In genomic region chr17:49054342-49055092, GRCh38 we compare ENCODE assay signal across 22 cellular contexts. TPM values are rescaled to one million over a fixed set of nuclear protein-coding genes. Genes with fewer than 3 reads are reported as not detected.
"Had no signal": no experiment of that assay in that cellular context is flagged by ENCODE, and none has a peak within 500 bp of the region (broad histone marks: within the 10 kb centered on the region; RNA-seq: fewer than 3 reads in every experiment).

No MANE protein-coding gene starts in this region.

- H3K36me3 Mint-ChIP-seq: activated naive CD8-positive, alpha-beta T cell treated with anti-CD3 and anti-CD28 coated beads for 36 hours; memory B cell; natural killer cell had no signal

- H3K36me3 ChIP-seq: heart left ventricle, left ventricle myocardium inferior, upper lobe of right lung had no signal

- H3K9me3 Mint-ChIP-seq: activated naive CD8-positive, alpha-beta T cell treated with anti-CD3 and anti-CD28 coated beads for 36 hours; activated T-helper 1 cell treated with anti-CD3 and anti-CD28 coated beads, Interleukin-12 subunit alpha, Interleukin-12 subunit beta, Interleukin-2, Interleukin-4 antibody, amounts not matched to agents 30 ng/mL and 10 ng/mL and 1 ng/mL, durations not matched to agents 14 hours and 24 hours and 36 hours; memory B cell; natural killer cell; stimulated activated naive CD8-positive, alpha-beta T cell treated with anti-CD3 and anti-CD28 coated beads, Interleukin-15, amount 100 ng/mL, for 72 hours had no signal

- DNase-seq: activated CD4-positive, alpha-beta T cell treated with anti-CD3 and anti-CD28 coated beads, Interleukin-2, amount 50 U/mL, for 1 hour; activated CD8-positive, alpha-beta memory T cell treated with anti-CD3 and anti-CD28 coated beads for 24 hours; activated naive CD8-positive, alpha-beta T cell treated with anti-CD3 and anti-CD28 coated beads for 36 hours; amygdala; brain microvascular endothelial cell; cerebellar nuclear complex; effector memory CD4-positive, alpha-beta T cell; foreskin melanocyte; heart left ventricle; left ventricle myocardium inferior; natural killer cell; occipital lobe; right cardiac atrium; stimulated activated naive CD8-positive, alpha-beta T cell treated with anti-CD3 and anti-CD28 coated beads, Interleukin-15, amount 100 ng/mL, for 72 hours; T-helper 9 cell; testis; upper lobe of right lung had no signal

- H3K4me1 Mint-ChIP-seq: memory B cell, natural killer cell had no signal

- ATAC-seq: activated CD4-positive, CD25-positive, alpha-beta regulatory T cell treated with anti-CD3 and anti-CD28 coated beads, Interleukin-2, amount 50 U/mL, for 24 hours; heart left ventricle; natural killer cell; right cardiac atrium; stimulated activated naive CD8-positive, alpha-beta T cell treated with anti-CD3 and anti-CD28 coated beads, Interleukin-15, amount 100 ng/mL, for 72 hours; upper lobe of right lung had no signal

- H3K4me3 Mint-ChIP-seq: activated naive CD8-positive, alpha-beta T cell treated with anti-CD3 and anti-CD28 coated beads for 36 hours; activated T-helper 1 cell treated with anti-CD3 and anti-CD28 coated beads, Interleukin-12 subunit alpha, Interleukin-12 subunit beta, Interleukin-2, Interleukin-4 antibody, amounts not matched to agents 30 ng/mL and 10 ng/mL and 1 ng/mL, durations not matched to agents 14 hours and 24 hours and 36 hours; memory B cell; natural killer cell; stimulated activated naive CD8-positive, alpha-beta T cell treated with anti-CD3 and anti-CD28 coated beads, Interleukin-15, amount 100 ng/mL, for 72 hours had no signal

- H3K27me3 ChIP-seq: brain microvascular endothelial cell, testis had no signal

- H3K27me3 Mint-ChIP-seq: stimulated activated naive CD8-positive, alpha-beta T cell treated with anti-CD3 and anti-CD28 coated beads, Interleukin-15, amount 100 ng/mL, for 72 hours had no signal

- H3K4me3 ChIP-seq: heart left ventricle, left ventricle myocardium inferior, testis, upper lobe of right lung had no signal

- H3K9me3 ChIP-seq: heart left ventricle, left ventricle myocardium inferior, testis, upper lobe of right lung had no signal

- H3K27ac Mint-ChIP-seq: activated naive CD8-positive, alpha-beta T cell treated with anti-CD3 and anti-CD28 coated beads for 36 hours; activated T-helper 1 cell treated with anti-CD3 and anti-CD28 coated beads, Interleukin-12 subunit alpha, Interleukin-12 subunit beta, Interleukin-2, Interleukin-4 antibody, amounts not matched to agents 30 ng/mL and 10 ng/mL and 1 ng/mL, durations not matched to agents 14 hours and 24 hours and 36 hours; memory B cell; natural killer cell; stimulated activated naive CD8-positive, alpha-beta T cell treated with anti-CD3 and anti-CD28 coated beads, Interleukin-15, amount 100 ng/mL, for 72 hours had no signal

- H3K4me1 ChIP-seq: heart left ventricle, left ventricle myocardium inferior, testis, upper lobe of right lung had no signal

- H3K27ac ChIP-seq: brain microvascular endothelial cell, epithelial cell of prostate, heart left ventricle, left ventricle myocardium inferior, testis, upper lobe of right lung had no signal

RNA-seq across cellular contexts. Expression of gene IGF2BP1, which starts 57.3 kb away (rescaled TPM):
- total RNA-seq: activated T-helper 1 cell treated with anti-CD3 and anti-CD28 coated beads, Interleukin-12 subunit alpha, Interleukin-12 subunit beta, Interleukin-2, Interleukin-4 antibody, amounts not matched to agents 30 ng/mL and 10 ng/mL and 1 ng/mL, durations not matched to agents 14 hours and 24 hours and 36 hours; heart left ventricle; left ventricle myocardium inferior; natural killer cell; right cardiac atrium; upper lobe of right lung had no signal
- polyA plus RNA-seq: keratinocyte, right cardiac atrium had no signal
